In the genomic region with DNA sequence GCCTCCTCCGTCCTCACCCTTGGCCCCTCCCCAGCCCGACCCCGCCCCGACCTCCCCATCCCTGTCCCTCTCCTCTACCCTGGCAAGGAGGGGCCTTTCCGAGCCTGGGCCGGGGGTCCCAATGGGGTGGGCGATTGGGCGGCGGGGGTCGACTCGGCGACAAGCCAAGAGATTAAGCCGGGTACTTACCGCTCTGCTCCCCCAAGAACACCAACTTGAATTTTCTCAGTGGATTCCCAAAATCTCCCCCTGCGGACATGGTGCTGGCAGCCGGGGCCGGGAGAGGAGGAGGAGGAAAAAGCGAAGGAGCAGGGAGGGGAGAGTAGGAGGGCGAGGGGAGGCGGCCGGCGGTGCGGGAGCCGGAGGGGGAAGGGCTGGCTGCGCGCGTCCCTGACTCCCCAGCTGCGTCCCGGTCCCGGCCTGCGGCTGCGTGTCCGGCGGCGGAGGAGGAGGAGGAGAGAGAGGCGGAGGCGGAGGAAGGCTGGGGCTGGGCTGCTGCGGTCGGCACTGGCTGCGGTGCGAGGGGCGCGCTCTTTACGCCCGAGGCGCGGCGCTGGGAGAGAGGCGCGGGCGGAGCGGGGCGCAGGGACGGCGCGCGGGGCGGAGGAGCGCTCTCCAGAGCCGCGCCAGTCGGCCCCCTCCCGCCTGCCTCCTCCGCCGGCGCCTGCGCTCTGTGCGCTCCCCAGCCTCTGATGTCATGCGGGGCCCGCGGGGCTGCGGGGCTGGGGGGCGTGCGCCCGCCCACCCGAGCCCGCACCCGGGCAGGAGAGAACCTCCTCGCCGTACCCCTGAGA, we compare ENCODE assay signal across 8 cellular contexts. TPM values are rescaled to one million over a fixed set of nuclear protein-coding genes. Genes with fewer than 3 reads are reported as not detected.
DNase-seq lines count a peak whose midpoint lies in the region; TF ChIP-seq lines count a peak whose summit lies in the region.

A gene (minus strand): TSS at position 675 of the 794 bp plus-strand sequence. CDS start 416 bp downstream, at position 259.

- TF ChIP-seq EP300 in neural cell (conservative IDR thresholded peaks at IDR 0.05; ENCODE audit: poor library complexity, severe bottlenecking) = peak; percentile 67

- no peaks in the 10 kb centered on the region for H3K36me3 ChIP-seq in MM.1S (replicated peaks; ENCODE audit: insufficient read depth, low read length)
- no peaks in the 10 kb centered on the region for H3K36me3 ChIP-seq in neural cell (ENCODE audit: insufficient read depth, low read length)

- no peak within 1 kb of the TSS for H3K9ac ChIP-seq in MM.1S (ENCODE audit: low read length)
- peak within 1 kb of the TSS; percentile 94 for H3K9ac ChIP-seq in neural cell (ENCODE audit: low read length)

- H2AFZ ChIP-seq in MM.1S (ENCODE audit: low read length) (peak within 1 kb of the TSS; percentile 63), neural cell (ENCODE audit: low read depth, low read length) (peak within 1 kb of the TSS; percentile 95)

- H3F3A ChIP-seq in MM.1S (ENCODE audit: insufficient read depth, low read length) = no peaks in the 10 kb centered on the region; the same call in 1 of the 2 replicates
- H3F3A ChIP-seq in neural cell (ENCODE audit: insufficient read depth, low read length, poor library complexity, severe bottlenecking) = no peaks in the 10 kb centered on the region

- no peaks in the 10 kb centered on the region for H3K9me3 Mint-ChIP-seq in activated T-helper 2 cell treated with anti-CD3 and anti-CD28 coated beads, Interferon-gamma antibody, Interleukin-2, Interleukin-4, amounts not matched to agents 10 μg/mL and 5 μg/mL and 100 μg/mL, durations not matched to agents 14 hours and 24 hours and 36 hours

- H3K27ac Mint-ChIP-seq in activated T-helper 2 cell treated with anti-CD3 and anti-CD28 coated beads, Interferon-gamma antibody, Interleukin-2, Interleukin-4, amounts not matched to agents 10 μg/mL and 5 μg/mL and 100 μg/mL, durations not matched to agents 14 hours and 24 hours and 36 hours = no peak within 1 kb of the TSS

- H3K4me3 ChIP-seq in MM.1S (ENCODE audit: low read length) = peak within 1 kb of the TSS; percentile 61
- H3K4me3 ChIP-seq in neural cell (ENCODE audit: low read length) = peak within 1 kb of the TSS; percentile 96

- H3K27ac ChIP-seq in MM.1S (ENCODE audit: low read length) = no peak within 1 kb of the TSS
- H3K27ac ChIP-seq in neural cell (ENCODE audit: low read length) = peak within 1 kb of the TSS; percentile 83

- peak within 1 kb of the TSS; percentile 80 for H3K4me3 Mint-ChIP-seq in activated T-helper 2 cell treated with anti-CD3 and anti-CD28 coated beads, Interferon-gamma antibody, Interleukin-2, Interleukin-4, amounts not matched to agents 10 μg/mL and 5 μg/mL and 100 μg/mL, durations not matched to agents 14 hours and 24 hours and 36 hours (ENCODE audit: low read depth)

- H3K36me3 Mint-ChIP-seq in activated T-helper 2 cell treated with anti-CD3 and anti-CD28 coated beads, Interferon-gamma antibody, Interleukin-2, Interleukin-4, amounts not matched to agents 10 μg/mL and 5 μg/mL and 100 μg/mL, durations not matched to agents 14 hours and 24 hours and 36 hours (ENCODE audit: low read depth) = no peaks in the 10 kb centered on the region

- intact Hi-C loops in activated T-helper 2 cell treated with anti-CD3 and anti-CD28 coated beads, Interferon-gamma antibody, Interleukin-2, Interleukin-4, amounts not matched to agents 10 μg/mL and 5 μg/mL and 100 μg/mL, durations not matched to agents 14 hours and 24 hours and 36 hours (cut with micrococcal nuclease) = loop anchor here (2.0 kb wide), 1 partner anchor 45 kb away; no protein-coding TSS in a partner anchor

- H3K9me2 ChIP-seq in MM.1S (replicated peaks; ENCODE audit: insufficient read depth, low read length) (no peaks in the 10 kb centered on the region), neural cell (ENCODE audit: insufficient read depth, low read length) (no peaks in the 10 kb centered on the region)

- TF ChIP-seq RAD21 in neural cell (conservative IDR thresholded peaks at IDR 0.05) = peak; percentile 40

- TF ChIP-seq CTCF in MM.1S (IDR thresholded peaks at IDR 0.05; ENCODE audit: low read length) (no peak), neural cell (IDR thresholded peaks at IDR 0.05; ENCODE audit: poor library complexity, severe bottlenecking) (no peak)

- H3K4me1 Mint-ChIP-seq in activated T-helper 2 cell treated with anti-CD3 and anti-CD28 coated beads, Interferon-gamma antibody, Interleukin-2, Interleukin-4, amounts not matched to agents 10 μg/mL and 5 μg/mL and 100 μg/mL, durations not matched to agents 14 hours and 24 hours and 36 hours (ENCODE audit: low read depth) = peaks cover 2% of the 10 kb centered on the region

- H3K79me2 ChIP-seq in MM.1S (ENCODE audit: low read length) = no peaks in the 10 kb centered on the region
- peaks cover 39% of the 10 kb centered on the region for H3K79me2 ChIP-seq in neural cell (replicated peaks; ENCODE audit: insufficient read depth, low read length)

- H3K27me3 ChIP-seq in MM.1S (replicated peaks; ENCODE audit: insufficient read depth, low read length) = no peaks in the 10 kb centered on the region
- no peaks in the 10 kb centered on the region for H3K27me3 ChIP-seq in neural cell (ENCODE audit: insufficient read depth, low read depth, low read length)

- no peaks in the 10 kb centered on the region for H4K20me1 ChIP-seq in MM.1S (ENCODE audit: insufficient read depth, low read length)
- H4K20me1 ChIP-seq in neural cell (ENCODE audit: insufficient read depth) = no peaks in the 10 kb centered on the region

- peak; percentile 9 for DNase-seq in SIG-M5 treated with dmso at 0.1 percent for 504 hours (lab: John Stamatoyannopoulos, UW; ENCODE audit: unreplicated experiment)
- no peak for DNase-seq in SIG-M5 (lab: John Stamatoyannopoulos, UW)
- peak; percentile 20 for DNase-seq in MM.1S
- DNase-seq in activated T-helper 2 cell treated with anti-CD3 and anti-CD28 coated beads, Interferon-gamma antibody, Interleukin-2, Interleukin-4, amounts not matched to agents 10 μg/mL and 5 μg/mL and 100 μg/mL, durations not matched to agents 14 hours and 24 hours and 36 hours (ENCODE audit: low spot score) = no peak
- DNase-seq in glomerular visceral epithelial cell (ENCODE audit: extremely low spot score) = peak; percentile 38
- DNase-seq in NCI-H524 treated with DMSO at 0.1 percent for 48 hours (lab: John Stamatoyannopoulos, UW) = no peak
- DNase-seq in KG1 (lab: John Stamatoyannopoulos, UW) = no peak

- peak within 1 kb of the TSS; percentile 86 for H3K4me2 ChIP-seq in MM.1S (ENCODE audit: low read depth, low read length)
- H3K4me2 ChIP-seq in neural cell (ENCODE audit: low read length) = peak within 1 kb of the TSS; percentile 98

- H3K4me1 ChIP-seq in MM.1S (ENCODE audit: low read length) = no peaks in the 10 kb centered on the region

- H3K9me3 ChIP-seq in MM.1S (replicated peaks; ENCODE audit: insufficient read depth, low read length) = no peaks in the 10 kb centered on the region
- H3K9me3 ChIP-seq in neural cell (ENCODE audit: low read length) = no peaks in the 10 kb centered on the region

- H3K27me3 Mint-ChIP-seq in activated T-helper 2 cell treated with anti-CD3 and anti-CD28 coated beads, Interferon-gamma antibody, Interleukin-2, Interleukin-4, amounts not matched to agents 10 μg/mL and 5 μg/mL and 100 μg/mL, durations not matched to agents 14 hours and 24 hours and 36 hours (ENCODE audit: low read depth) = peaks cover 44% of the 10 kb centered on the region

TF ChIP-seq in neural cell, 6 proteins besides CTCF, POLR2A, EP300 and RAD21:
- peak; percentile 38 for TF ChIP-seq SMC3 (conservative IDR thresholded peaks at IDR 0.05; ENCODE audit: poor library complexity)
- TF ChIP-seq TAF1 (IDR thresholded peaks at IDR 0.05; ENCODE audit: low read depth) = no peak
- no peak for TF ChIP-seq EZH2 (IDR thresholded peaks at IDR 0.05; ENCODE audit: borderline replicate concordance, insufficient read depth, low read length, poor library complexity, severe bottlenecking)
- TF ChIP-seq, protein P1, sequence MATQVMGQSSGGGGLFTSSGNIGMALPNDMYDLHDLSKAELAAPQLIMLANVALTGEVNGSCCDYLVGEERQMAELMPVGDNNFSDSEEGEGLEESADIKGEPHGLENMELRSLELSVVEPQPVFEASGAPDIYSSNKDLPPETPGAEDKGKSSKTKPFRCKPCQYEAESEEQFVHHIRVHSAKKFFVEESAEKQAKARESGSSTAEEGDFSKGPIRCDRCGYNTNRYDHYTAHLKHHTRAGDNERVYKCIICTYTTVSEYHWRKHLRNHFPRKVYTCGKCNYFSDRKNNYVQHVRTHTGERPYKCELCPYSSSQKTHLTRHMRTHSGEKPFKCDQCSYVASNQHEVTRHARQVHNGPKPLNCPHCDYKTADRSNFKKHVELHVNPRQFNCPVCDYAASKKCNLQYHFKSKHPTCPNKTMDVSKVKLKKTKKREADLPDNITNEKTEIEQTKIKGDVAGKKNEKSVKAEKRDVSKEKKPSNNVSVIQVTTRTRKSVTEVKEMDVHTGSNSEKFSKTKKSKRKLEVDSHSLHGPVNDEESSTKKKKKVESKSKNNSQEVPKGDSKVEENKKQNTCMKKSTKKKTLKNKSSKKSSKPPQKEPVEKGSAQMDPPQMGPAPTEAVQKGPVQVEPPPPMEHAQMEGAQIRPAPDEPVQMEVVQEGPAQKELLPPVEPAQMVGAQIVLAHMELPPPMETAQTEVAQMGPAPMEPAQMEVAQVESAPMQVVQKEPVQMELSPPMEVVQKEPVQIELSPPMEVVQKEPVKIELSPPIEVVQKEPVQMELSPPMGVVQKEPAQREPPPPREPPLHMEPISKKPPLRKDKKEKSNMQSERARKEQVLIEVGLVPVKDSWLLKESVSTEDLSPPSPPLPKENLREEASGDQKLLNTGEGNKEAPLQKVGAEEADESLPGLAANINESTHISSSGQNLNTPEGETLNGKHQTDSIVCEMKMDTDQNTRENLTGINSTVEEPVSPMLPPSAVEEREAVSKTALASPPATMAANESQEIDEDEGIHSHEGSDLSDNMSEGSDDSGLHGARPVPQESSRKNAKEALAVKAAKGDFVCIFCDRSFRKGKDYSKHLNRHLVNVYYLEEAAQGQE (IDR thresholded peaks at IDR 0.05; ENCODE audit: borderline replicate concordance) = peak; percentile 6
- TF ChIP-seq POLR2AphosphoS5 (IDR thresholded peaks at IDR 0.05) = peak; percentile 77
- TF ChIP-seq MXI1 (conservative IDR thresholded peaks at IDR 0.05; ENCODE audit: poor library complexity, severe bottlenecking) = peak; percentile 73
TF ChIP-seq in neural cell: peak in this region for 4.

RNA-seq across cellular contexts. Expression of the gene that starts here (rescaled TPM):
- 4.6 and 7.6 TPM in 2 replicates for total RNA-seq in activated T-helper 2 cell treated with anti-CD3 and anti-CD28 coated beads, Interferon-gamma antibody, Interleukin-2, Interleukin-4, amounts not matched to agents 10 μg/mL and 5 μg/mL and 100 μg/mL, durations not matched to agents 14 hours and 24 hours and 36 hours
- polyA plus RNA-seq in neural cell = 57.5 and 60.8 TPM in 2 replicates
- polyA minus RNA-seq in neural cell = 75.0 and 92.1 TPM in 2 replicates

Comparison
In these comparisons a context has a peak if more than half of its experiments do, and no peak if none do; other contexts are left out.
1. DNase-seq: peak in SIG-M5 treated with dmso at 0.1 percent for 504 hours (single experiment), MM.1S (single experiment) and glomerular visceral epithelial cell (single experiment); none in SIG-M5 (single experiment), activated T-helper 2 cell treated with anti-CD3 and anti-CD28 coated beads, Interferon-gamma antibody, Interleukin-2, Interleukin-4, amounts not matched to agents 10 μg/mL and 5 μg/mL and 100 μg/mL, durations not matched to agents 14 hours and 24 hours and 36 hours (single experiment), NCI-H524 treated with DMSO at 0.1 percent for 48 hours (single experiment) and KG1 (single experiment).